Comparison of ENCODE assay signal across 11 cellular contexts in genomic region chr20:12044969-12045368, GRCh38.
"Had no signal": no experiment of that assay in that cellular context is flagged by ENCODE, and none has a peak within 500 bp of the region (broad histone marks: within the 10 kb centered on the region; RNA-seq: fewer than 3 reads in every experiment).

No MANE protein-coding gene starts in this region.

- ATAC-seq: GM23338, HCT116 had no signal

- H3K9me3 ChIP-seq: HAP-1 had no signal

- H3K27ac ChIP-seq: GM23248 had no signal

- H3K4me1 ChIP-seq: HAP-1 had no signal

- H3K36me3 ChIP-seq: HAP-1 had no signal

- H3K4me2 ChIP-seq: GM23338 had no signal

- FAIRE-seq: H1, H54 had no signal

- H3K9me3 Mint-ChIP-seq: GM23338, H9, HFFc6 had no signal

- H3K9ac ChIP-seq: GM23248 had no signal

- H3K27ac Mint-ChIP-seq: GM23338, H9, HFFc6 had no signal

- H3K4me3 Mint-ChIP-seq: GM23338, H9, HFFc6 had no signal

- H3K4me3 ChIP-seq: GM23248, GM23338, HAP-1 had no signal

- H2AFZ ChIP-seq: GM23248, GM23338 had no signal

- H3K4me1 Mint-ChIP-seq: GM23338, H9 had no signal

- DNase-seq: GM23248, GOT3, H7, H9, HCEC 1CT, HFFc6 had no signal
